ENCODE assay signal across 28 cellular contexts in the genomic region with DNA sequence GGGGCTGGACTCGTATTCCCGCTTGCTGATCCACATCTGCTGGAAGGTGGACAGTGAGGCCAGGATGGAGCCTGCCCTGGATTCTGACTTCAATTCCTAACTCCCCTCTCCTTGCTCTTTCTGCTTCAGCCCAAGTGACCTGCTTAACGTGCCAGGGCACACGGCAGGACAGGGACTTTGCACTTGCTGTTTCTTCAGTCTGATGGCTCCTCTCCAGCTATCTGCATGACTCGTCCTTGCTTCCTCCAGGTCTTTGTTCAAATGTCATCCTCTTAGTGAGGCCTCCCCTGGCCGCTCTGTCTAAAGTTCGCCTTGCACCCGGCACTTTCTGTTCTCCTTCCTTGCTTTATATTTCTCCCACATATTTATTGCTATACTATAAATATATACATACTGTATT.
"Had no signal": no experiment of that assay in that cellular context is flagged by ENCODE, and none has a peak within 500 bp of the region (broad histone marks: within the 10 kb centered on the region; RNA-seq: fewer than 3 reads in every experiment).

No MANE protein-coding gene starts in this region.

- H3K4me2 ChIP-seq: PC-9 had no signal

- DNase-seq: activated CD4-positive, alpha-beta T cell treated with anti-CD3 and anti-CD28 coated beads, Interleukin-2, amount 10 ng/mL, durations not matched to agents 24 days and 14 days; activated CD4-positive, alpha-beta T cell treated with anti-CD3 and anti-CD28 coated beads, Interleukin-2, amount 50 U/mL, for 4 hours; activated CD8-positive, alpha-beta T cell treated with anti-CD3 and anti-CD28 coated beads for 36 hours; activated effector memory CD4-positive, alpha-beta T cell treated with anti-CD3 and anti-CD28 coated beads, Interleukin-2, amount 50 U/mL, for 16 hours; activated naive CD4-positive, alpha-beta T cell; activated naive CD4-positive, alpha-beta T cell treated with anti-CD3 and anti-CD28 coated beads, Interleukin-2, amount 50 U/mL, for 16 hours; activated naive CD8-positive, alpha-beta T cell treated with anti-CD3 and anti-CD28 coated beads for 36 hours; activated T-cell treated with anti-CD3 and anti-CD28 coated beads, Interleukin-2, amount 50 U/mL, for 1 hour; activated T-cell treated with anti-CD3 and anti-CD28 coated beads, Interleukin-2, amount 50 U/mL, for 72 hours; body of pancreas; MM.1S; MV-4-11; NCI-H1092; NCI-H146; NCI-H187; NCI-H2029 treated with DMSO at 0.1 percent for 48 hours; NCI-H2107; NCI-H2171; NCI-H510A; NCI-H526; NCI-H748 treated with DMSO at 0.1 percent for 48 hours; NK-92 treated with Interleukin-12 subunit alpha and Interleukin-12 subunit beta, amount 100 ng/mL, for 24 hours; PC-9; Right ventricle myocardium superior; T1000 had no signal

- H2AFZ ChIP-seq: PC-9 had no signal

- H3K36me3 ChIP-seq: breast epithelium had no signal

- H3K4me1 ChIP-seq: body of pancreas, breast epithelium had no signal

- FAIRE-seq: astrocyte had no signal

- H3K27me3 ChIP-seq: body of pancreas, breast epithelium had no signal

- H3K4me3 ChIP-seq: body of pancreas, breast epithelium, PC-9 had no signal

- ATAC-seq: activated CD8-positive, alpha-beta T cell treated with anti-CD3 and anti-CD28 coated beads for 36 hours; activated T-cell treated with anti-CD3 and anti-CD28 coated beads, Interleukin-2, amount 50 U/mL, for 72 hours; activated T-helper 17 cell treated with anti-CD3 and anti-CD28 coated beads, Interleukin-2, amount 50 U/mL, for 72 hours; body of pancreas had no signal

- H3K27ac ChIP-seq: body of pancreas, breast epithelium, PC-9 had no signal

- H3K9me3 ChIP-seq: body of pancreas, breast epithelium had no signal
